Comparison of ENCODE assay signal across 1 cellular context in genomic region chr2:127398239-127398590, GRCh38.
A peak's percentile ranks its signal among the peaks of the same experiment; 100 is the strongest.
TF ChIP-seq lines count a peak whose summit lies in the region.

No MANE protein-coding gene starts in this region.

TF ChIP-seq in HepG2, 621 proteins besides CTCF, POLR2A, EP300 and RAD21 (continued from another document and continues in another):
- peak; percentile 48 for TF ChIP-seq ZNF687 (CRISPR knock-in tag; IDR thresholded peaks at IDR 0.05)
- peak; percentile 57 for TF ChIP-seq ATF3 (CRISPR knock-in tag; IDR thresholded peaks at IDR 0.05)
- TF ChIP-seq TEF (CRISPR knock-in tag; IDR thresholded peaks at IDR 0.05), result no peak
- TF ChIP-seq PAXIP1 (CRISPR knock-in tag; conservative IDR thresholded peaks at IDR 0.05), result 0 out of 2 replicates have a peak, but pooled peaks have one; percentile 17
- no peak for TF ChIP-seq PATZ1 (CRISPR knock-in tag; IDR thresholded peaks at IDR 0.05)
- no peak for TF ChIP-seq ZNF318 (CRISPR knock-in tag; IDR thresholded peaks at IDR 0.05)
- TF ChIP-seq ISL2 (CRISPR knock-in tag; IDR thresholded peaks at IDR 0.05), result no peak
- no peak for TF ChIP-seq HNRNPL (IDR thresholded peaks at IDR 0.05; ENCODE audit: low read depth, low read length)
- TF ChIP-seq HNRNPH1 (optimal IDR thresholded peaks at IDR 0.05; ENCODE audit: low read depth, low read length), result no peak
- TF ChIP-seq ZBTB8A (CRISPR knock-in tag; IDR thresholded peaks at IDR 0.05; ENCODE audit: borderline replicate concordance, low read depth), result no peak
- no peak for TF ChIP-seq ZNF567 (CRISPR knock-in tag; IDR thresholded peaks at IDR 0.05; ENCODE audit: borderline replicate concordance)
- TF ChIP-seq HOXA9 (CRISPR knock-in tag; IDR thresholded peaks at IDR 0.05; ENCODE audit: borderline replicate concordance), result no peak
- peak; percentile 76 for TF ChIP-seq XRCC5 (optimal IDR thresholded peaks at IDR 0.05; ENCODE audit: low read length)
- TF ChIP-seq ZNF121 (CRISPR knock-in tag; IDR thresholded peaks at IDR 0.05), result 0 out of 2 replicates have a peak, but pooled peaks have one; percentile 25
- TF ChIP-seq SATB2 (CRISPR knock-in tag; IDR thresholded peaks at IDR 0.05), result no peak
- no peak for TF ChIP-seq ZUFSP (CRISPR knock-in tag; IDR thresholded peaks at IDR 0.05; ENCODE audit: borderline replicate concordance)
- TF ChIP-seq TEAD3 (CRISPR knock-in tag; optimal IDR thresholded peaks at IDR 0.05; ENCODE audit: borderline replicate concordance), result peak; percentile 19
- peak; percentile 39; the same call in 1 of the 2 replicates for TF ChIP-seq SP5 (CRISPR knock-in tag; IDR thresholded peaks at IDR 0.05; ENCODE audit: borderline replicate concordance, low read depth)
- TF ChIP-seq ZFP82 (CRISPR knock-in tag; IDR thresholded peaks at IDR 0.05; ENCODE audit: borderline replicate concordance), result no peak
- no peak for TF ChIP-seq NR2F6 (IDR thresholded peaks at IDR 0.05)
- TF ChIP-seq NR2F6 (CRISPR knock-in tag; IDR thresholded peaks at IDR 0.05), result no peak; the same call in 1 of the 2 replicates
- no peak for TF ChIP-seq SRY (CRISPR knock-in tag; IDR thresholded peaks at IDR 0.05)
- TF ChIP-seq HIVEP1 (CRISPR knock-in tag; IDR thresholded peaks at IDR 0.05), result 0 out of 2 replicates have a peak, but pooled peaks have one; percentile 18
- no peak for TF ChIP-seq LRRFIP1 (CRISPR knock-in tag; conservative IDR thresholded peaks at IDR 0.05)
- TF ChIP-seq ZNF282 (IDR thresholded peaks at IDR 0.05; ENCODE audit: partially characterized antibody), result no peak
